13 cellular contexts compared by ENCODE assay signal in genomic region chr2:44560352-44560751, GRCh38.
DNase-seq lines count a peak whose midpoint lies in the region; ATAC-seq and TF ChIP-seq lines count a peak whose summit lies in the region.
"Had no signal": no experiment of that assay in that cellular context is flagged by ENCODE, and none has a peak within 500 bp of the region (broad histone marks: within the 10 kb centered on the region; RNA-seq: fewer than 3 reads in every experiment).

No MANE protein-coding gene starts in this region.

- H3K9me3 ChIP-seq in prostate gland: no peaks in the 10 kb centered on the region
- H3K9me3 ChIP-seq: gastroesophageal sphincter had no signal

- TF ChIP-seq CTCF in brain microvascular endothelial cell (IDR thresholded peaks at IDR 0.05; ENCODE audit: low read depth, low read length, missing control alignments): peak; percentile 55
- TF ChIP-seq CTCF in prostate gland (IDR thresholded peaks at IDR 0.05): peak in 3 of 4 experiments; percentile 11 to 27 (median 17)

- no peaks in the 10 kb centered on the region for H3K27me3 ChIP-seq in brain microvascular endothelial cell (replicated peaks)
- H3K27me3 ChIP-seq in prostate gland (replicated peaks; ENCODE audit: insufficient read depth): no peaks in the 10 kb centered on the region
- H3K27me3 ChIP-seq: gastroesophageal sphincter had no signal

- TF ChIP-seq EP300 in Ishikawa (IDR thresholded peaks at IDR 0.05; ENCODE audit: borderline replicate concordance): no peak

- H3K27ac ChIP-seq in brain microvascular endothelial cell: no peak overlapping the region
- no peak overlapping the region for H3K27ac ChIP-seq in prostate gland
- H3K27ac ChIP-seq: gastroesophageal sphincter had no signal

- H3K4me3 ChIP-seq in brain microvascular endothelial cell (ENCODE audit: low read depth, low read length) (no peak overlapping the region), prostate gland (no peak overlapping the region)
- H3K4me3 ChIP-seq: gastroesophageal sphincter had no signal

- in situ Hi-C loops in brain microvascular endothelial cell (cut with HindIII; ENCODE audit: low pct_ligation_motif_present, low sequenced_read_pairs): no loop called here

- ATAC-seq in HG02852 (IDR thresholded peaks at IDR 0.05; ENCODE audit: unreplicated experiment): no peak
- ATAC-seq: gastroesophageal sphincter; naive thymus-derived CD8-positive, alpha-beta T cell had no signal

- H3K36me3 ChIP-seq in brain microvascular endothelial cell (replicated peaks): no peaks in the 10 kb centered on the region
- no peaks in the 10 kb centered on the region for H3K36me3 ChIP-seq in prostate gland
- H3K36me3 ChIP-seq: gastroesophageal sphincter had no signal

- TF ChIP-seq RAD21 in Ishikawa (IDR thresholded peaks at IDR 0.05; ENCODE audit: low read depth): peak; percentile 54

- 84% methylated on average over 4 of the region's 4 CpGs for WGBS in prostate gland

- intact Hi-C loops in prostate gland (cut with DNase I): no loop called here

- DNase-seq in NCI-H82 (lab: John Stamatoyannopoulos, UW) (peak; percentile 58), NCI-H82 treated with DMSO at 0.1 percent for 48 hours (lab: John Stamatoyannopoulos, UW; ENCODE audit: unreplicated experiment) (no peak), brain microvascular endothelial cell (no peak), prostate gland (ENCODE audit: low spot score) (no peak), NCI-H2029 (lab: John Stamatoyannopoulos, UW) (no peak), COLO668 (lab: John Stamatoyannopoulos, UW; ENCODE audit: unreplicated experiment) (no peak)
- DNase-seq: activated naive CD8-positive, alpha-beta T cell treated with anti-CD3 and anti-CD28 coated beads, Interleukin-2, amount 10 ng/mL, durations not matched to agents 7 days and 5 days; MV-4-11; naive thymus-derived CD8-positive, alpha-beta T cell; T-helper 2 cell had no signal

- TF ChIP-seq POLR2A in prostate gland (IDR thresholded peaks at IDR 0.05): no peak

- H3K4me1 ChIP-seq in prostate gland (replicated peaks): no peaks in the 10 kb centered on the region
- H3K4me1 ChIP-seq: gastroesophageal sphincter had no signal

TF ChIP-seq in Ishikawa, 13 proteins besides CTCF, POLR2A, EP300 and RAD21:
- TF ChIP-seq TCF12 (IDR thresholded peaks at IDR 0.05; ENCODE audit: low read depth) (no peak), TAF1 (IDR thresholded peaks at IDR 0.05; ENCODE audit: low read depth) (no peak), EGR1 (IDR thresholded peaks at IDR 0.05) (no peak), YY1 (IDR thresholded peaks at IDR 0.05; ENCODE audit: low read depth) (no peak)
